ENCODE assay signal across 1 cellular context in genomic region chr11:70790671-70791300, GRCh38.
TF ChIP-seq lines count a peak whose summit lies in the region.

No MANE protein-coding gene starts in this region.

TF ChIP-seq in H1, 55 proteins besides CTCF, POLR2A, EP300 and RAD21 (continued from another document):
- TF ChIP-seq POLR2AphosphoS5 (IDR thresholded peaks at IDR 0.05; ENCODE audit: low read depth, low read length) = no peak
- no peak for TF ChIP-seq FOSL1 (IDR thresholded peaks at IDR 0.05; ENCODE audit: insufficient read depth, low read depth, low read length)
